In the genomic region with DNA sequence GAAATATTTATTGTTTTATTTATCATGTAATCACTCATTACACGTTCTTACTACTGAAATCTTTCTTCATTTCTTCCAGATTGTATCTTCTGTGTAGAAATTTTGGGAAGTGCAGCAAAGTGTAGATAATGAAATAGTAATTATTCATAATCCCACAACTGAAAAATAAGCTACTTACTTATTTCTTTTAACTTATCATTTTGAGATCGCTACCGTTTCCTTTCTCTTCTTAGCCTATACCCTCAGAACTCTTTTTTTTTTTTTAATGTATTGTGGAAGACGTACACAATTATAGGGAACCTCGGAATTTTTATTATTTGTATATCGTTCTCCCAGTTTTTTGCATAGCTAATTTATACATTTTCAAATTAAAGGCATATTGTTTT, we compare ENCODE assay signal across 10 cellular contexts. TPM values are rescaled to one million over a fixed set of nuclear protein-coding genes. Genes with fewer than 3 reads are reported as not detected.
DNase-seq lines count a peak whose midpoint lies in the region; ATAC-seq and TF ChIP-seq lines count a peak whose summit lies in the region.
"Had no signal": no experiment of that assay in that cellular context is flagged by ENCODE, and none has a peak within 500 bp of the region (broad histone marks: within the 10 kb centered on the region; RNA-seq: fewer than 3 reads in every experiment).

No MANE protein-coding gene starts in this region.

- H3K27me3 ChIP-seq in heart right ventricle (peaks cover 0 to 32% (median 0%) of the 10 kb centered on the region in 7 donors), colonic mucosa (no peaks in the 10 kb centered on the region)

- no peaks in the 10 kb centered on the region for H3K9me3 ChIP-seq in heart right ventricle
- no peaks in the 10 kb centered on the region for H3K9me3 ChIP-seq in colonic mucosa
- no peaks in the 10 kb centered on the region for H3K9me3 ChIP-seq in mucosa of descending colon

- no peak overlapping the region for H3K9ac ChIP-seq in colonic mucosa (ENCODE audit: low read depth in 2 of 2, low read length in 2 of 2)

- no peak for ATAC-seq in heart right ventricle
- ATAC-seq in Right ventricle myocardium inferior = no peak
- no peak for ATAC-seq in mucosa of descending colon

- H3K36me3 ChIP-seq in heart right ventricle (peaks cover 0 to 20% (median 9%) of the 10 kb centered on the region in 9 donors), colonic mucosa (no peaks in the 10 kb centered on the region), mucosa of descending colon (ENCODE audit: low read depth) (peaks cover 3% of the 10 kb centered on the region), urinary bladder (ENCODE audit: insufficient read depth) (no peaks in the 10 kb centered on the region)

- WGBS in heart right ventricle, 2 donors = 16 to 20% methylated on average over 6 of the region's 6 CpGs
- WGBS in urinary bladder = 14% methylated on average over 6 of the region's 6 CpGs

- intact Hi-C loops in heart right ventricle (cut with DNase I) (loop anchor here in 1 of 10 donors (10.0 kb wide), 1 partner anchor 325 kb away; a partner anchor contains a TSS), Right ventricle myocardium inferior (cut with DNase I) (no loop called here), colonic mucosa (cut with DNase I) (no loop called here), mucosa of descending colon (cut with DNase I, micrococcal nuclease) (no loop called here)

- H3K4me3 ChIP-seq in heart right ventricle (peak overlapping the region in 9 of 10 donors; percentile 67 to 97 (median 88)), colonic mucosa (peak overlapping the region; percentile 93), mucosa of descending colon (peak overlapping the region; percentile 87), urinary bladder (ENCODE audit: low read depth, low read length) (peak overlapping the region; percentile 91)

- DNase-seq in heart right ventricle (no peak), Right ventricle myocardium inferior (ENCODE audit: missing footprints) (no peak), colonic mucosa (no peak), mucosa of descending colon (no peak), hypothalamus (lab: John Stamatoyannopoulos, UW) (no peak), SK-N-DZ (ENCODE audit: low spot score) (no peak), mesenteric fat pad (ENCODE audit: low spot score) (no peak)

- TF ChIP-seq CTCF in heart right ventricle (IDR thresholded peaks at IDR 0.05) (no peak), colonic mucosa (IDR thresholded peaks at IDR 0.05) (no peak), mucosa of descending colon (IDR thresholded peaks at IDR 0.05) (no peak)

- H3K27ac ChIP-seq in heart right ventricle (peak overlapping the region in 8 of 10 donors; percentile 58 to 94 (median 90)), colonic mucosa (peak overlapping the region; percentile 78), urinary bladder (ENCODE audit: low read depth) (no peak overlapping the region)

- H3K4me1 ChIP-seq in heart right ventricle (peaks cover 0 to 32% (median 21%) of the 10 kb centered on the region in 9 donors), colonic mucosa (no peaks in the 10 kb centered on the region), mucosa of descending colon (ENCODE audit: low read depth) (peaks cover 11% of the 10 kb centered on the region), urinary bladder (ENCODE audit: insufficient read depth) (no peaks in the 10 kb centered on the region)

RNA-seq across cellular contexts. Expression of a gene that starts 0.5 kb away (rescaled TPM):
- total RNA-seq in heart right ventricle (100 to 1,000 TPM; 178 to 268 (median 257) TPM), Right ventricle myocardium inferior (235 TPM), colonic mucosa (100 to 1,000 TPM; 132 to 138 TPM), mucosa of descending colon (100 to 1,000 TPM in 1 of 3 donors, 10 to 100 TPM in 2; 81.0 to 103 (median 96.0) TPM), urinary bladder (71.1 TPM), mesenteric fat pad (57.2 TPM)
- polyA plus RNA-seq in heart right ventricle (100 to 1,000 TPM; 169 to 224 TPM), urinary bladder (60.3 TPM)
- polyA plus RNA-seq in SK-N-DZ (2014; cell fraction: cytosol; rRNA removed) = 145 and 147 TPM in 2 replicates
- polyA plus RNA-seq in SK-N-DZ (2014; cell fraction: nucleus; rRNA removed) = 84.5 and 99.2 TPM in 2 replicates

RNA-seq across cellular contexts. Expression of a gene that starts 12.1 kb away (rescaled TPM):
- total RNA-seq in heart right ventricle = 1 to 10 TPM in 1 of 10 donors, under 1 TPM in 5, not detected in 4; 0.05 to 1.4 (median 0.46) TPM
- polyA plus RNA-seq in heart right ventricle = under 1 TPM; 0.06 to 0.22 TPM
- 0.22 TPM for total RNA-seq in Right ventricle myocardium inferior
- total RNA-seq in colonic mucosa = under 1 TPM in 1 of 2 donors, not detected in 1; 0.80 TPM
- total RNA-seq in mucosa of descending colon = under 1 TPM; 0.17 to 0.84 (median 0.82) TPM
- 0.37 TPM for total RNA-seq in urinary bladder
- 0.35 TPM for polyA plus RNA-seq in urinary bladder
- polyA plus RNA-seq in SK-N-DZ (2014; cell fraction: cytosol; rRNA removed) = not detected in 2 replicates
- polyA plus RNA-seq in SK-N-DZ (2014; cell fraction: nucleus; rRNA removed) = 0.06 TPM in 1 of 2 replicates, not detected in the other
- total RNA-seq in mesenteric fat pad = 3.2 TPM
- total RNA-seq: chondrocyte; natural killer cell treated with Interleukin-12 subunit alpha and Interleukin-12 subunit beta and Interleukin-15 and Interleukin-18, amount 100 ng/mL, for 72 hours had no signal
